In the genomic region with DNA sequence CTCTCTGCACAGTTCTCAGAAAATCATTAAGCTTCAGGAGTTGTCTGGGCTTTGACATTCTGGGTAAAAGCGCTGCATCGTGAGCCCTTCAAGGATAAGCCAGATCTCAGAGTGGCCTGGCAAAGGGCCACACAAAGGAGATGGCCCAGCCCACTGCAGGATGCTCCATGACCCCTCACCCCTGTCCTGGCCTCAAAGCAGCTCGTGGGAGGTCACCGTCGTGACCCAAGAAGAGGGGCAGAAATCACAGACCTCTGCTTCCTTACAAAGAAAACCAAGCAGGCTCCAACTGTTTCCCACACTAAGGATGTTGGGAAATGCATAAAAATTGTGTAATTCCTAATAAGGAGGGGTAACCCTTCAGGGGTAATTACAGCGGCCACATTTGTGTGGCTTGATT, we compare ENCODE assay signal across 15 cellular contexts.
"Had no signal": no experiment of that assay in that cellular context is flagged by ENCODE, and none has a peak within 500 bp of the region (broad histone marks: within the 10 kb centered on the region; RNA-seq: fewer than 3 reads in every experiment).

No MANE protein-coding gene starts in this region.

- ATAC-seq: foreskin keratinocyte; left colon; naive thymus-derived CD4-positive, alpha-beta T cell; pancreas; stimulated activated effector memory CD8-positive, alpha-beta T cell treated with anti-CD3 and anti-CD28 coated beads, Interleukin-12 subunit alpha, Interleukin-12 subunit beta, amount 100 ng/mL, for 72 hours; stimulated activated naive CD8-positive, alpha-beta T cell treated with anti-CD3 and anti-CD28 coated beads, Interleukin-15, Interleukin-2, amounts not matched to agents 100 U/mL and 50 U/mL, for 24 hours had no signal

- DNase-seq: erythroblast; foreskin keratinocyte; left colon; mammary epithelial cell; naive thymus-derived CD4-positive, alpha-beta T cell; nephron progenitor cell; nucleus accumbens; pancreas; retina; right lobe of liver; stimulated activated CD4-positive, alpha-beta T cell treated with anti-CD3 and anti-CD28 coated beads, Interleukin-4, amount 100 ng/mL, for 1 hour; stimulated activated CD8-positive, alpha-beta memory T cell treated with anti-CD3 and anti-CD28 coated beads, Interleukin-4, amount 100 ng/mL, for 48 hours; stimulated activated naive CD8-positive, alpha-beta T cell treated with anti-CD3 and anti-CD28 coated beads, Interleukin-15, Interleukin-2, amounts not matched to agents 100 U/mL and 50 U/mL, for 24 hours; thyroid gland had no signal
